ENCODE assay signal across 9 cellular contexts in genomic region chr3:59424268-59425010, GRCh38.
A peak's percentile ranks its signal among the peaks of the same experiment; 100 is the strongest.
DNase-seq lines count a peak whose midpoint lies in the region; ATAC-seq and TF ChIP-seq lines count a peak whose summit lies in the region.
"Had no signal": no experiment of that assay in that cellular context is flagged by ENCODE, and none has a peak within 500 bp of the region (broad histone marks: within the 10 kb centered on the region; RNA-seq: fewer than 3 reads in every experiment).

No MANE protein-coding gene starts in this region.

- H2BK12ac ChIP-seq in H9 (ENCODE audit: insufficient read length, low read depth, low read length) = no peak overlapping the region

- H3K27ac ChIP-seq in H9 (ENCODE audit: insufficient read length, low read depth, low read length) = no peak overlapping the region

- no peak overlapping the region for H4K91ac ChIP-seq in H9 (ENCODE audit: insufficient read length, low read depth, low read length)

- no peak overlapping the region for H3K4me3 ChIP-seq in adipocyte (ENCODE audit: low read length)

- no peak overlapping the region for H2BK5ac ChIP-seq in H9 (ENCODE audit: insufficient read length, low read length)

- H3K9me3 ChIP-seq in adipocyte (ENCODE audit: control insufficient read depth, low read length) (no peaks in the 10 kb centered on the region), H9 (ENCODE audit: control insufficient read depth, low read depth, low read length) (no peaks in the 10 kb centered on the region)

- no peak overlapping the region; the same call in 1 of the 2 replicates for H3K14ac ChIP-seq in H9 (ENCODE audit: insufficient read depth, low read length)

- no peak for TF ChIP-seq CTCF in type B pancreatic cell (conservative IDR thresholded peaks at IDR 0.05)
- no peak for TF ChIP-seq CTCF in H9 (conservative IDR thresholded peaks at IDR 0.05)

- no peaks in the 10 kb centered on the region for H3K79me2 ChIP-seq in H9 (ENCODE audit: insufficient read depth, low read length)

- H2AK5ac ChIP-seq in H9 (ENCODE audit: insufficient read length, low read length) = no peak overlapping the region

- no peak overlapping the region for H3K4ac ChIP-seq in H9 (ENCODE audit: low read depth, low read length)

- no peaks in the 10 kb centered on the region for H3K36me3 ChIP-seq in adipocyte (ENCODE audit: control insufficient read depth, insufficient read depth, low read length, severe bottlenecking)

- H3K9me3 Mint-ChIP-seq in type B pancreatic cell (no peaks in the 10 kb centered on the region), H9 (no peaks in the 10 kb centered on the region)

- H3K27me3 ChIP-seq in adipocyte (replicated peaks; ENCODE audit: control insufficient read depth, insufficient read depth, low read length) = peaks cover 5% of the 10 kb centered on the region
- no peaks in the 10 kb centered on the region for H3K27me3 ChIP-seq in H9 (ENCODE audit: insufficient read depth, low read length)

- ATAC-seq in HG03342 (IDR thresholded peaks at IDR 0.05; ENCODE audit: unreplicated experiment) = peak; percentile 61
- ATAC-seq in GM21447 (IDR thresholded peaks at IDR 0.05; ENCODE audit: unreplicated experiment) = no peak

- peak; percentile 53 for DNase-seq in EL
- DNase-seq in adipocyte (ENCODE audit: low read depth) = peak; percentile 80
- DNase-seq in myocyte (ENCODE audit: low read depth) = peak; percentile 61
- no peak for DNase-seq in NCI-H2227 treated with DMSO at 0.1 percent for 48 hours (lab: John Stamatoyannopoulos, UW)
- no peak for DNase-seq in type B pancreatic cell (ENCODE audit: extremely low spot score, unreplicated experiment)
- DNase-seq in H9 = no peak
- DNase-seq: head of caudate nucleus had no signal

- H3K9ac ChIP-seq in adipocyte (ENCODE audit: low read length) (no peak overlapping the region), H9 (ENCODE audit: extremely low read depth, insufficient read length, low read length) (no peak overlapping the region)

- no CpG with 5 or more reads among the region's 10 CpGs for WGBS in H9 (ENCODE audit: extremely low coverage, insufficient read length, low lambda C conversion rate)

- no peaks in the 10 kb centered on the region for H4K20me1 ChIP-seq in H9 (ENCODE audit: control insufficient read depth, insufficient read depth, insufficient read length)

- no peak overlapping the region for H3K18ac ChIP-seq in H9 (ENCODE audit: insufficient read length, low read depth, low read length)

- no peak overlapping the region for H2BK15ac ChIP-seq in H9 (ENCODE audit: low read depth, low read length)

- H4K8ac ChIP-seq in H9 (replicated peaks; ENCODE audit: insufficient read length, low read depth, low read length) = no peak overlapping the region

- H3K23ac ChIP-seq in H9 (ENCODE audit: insufficient read length, low read depth, low read length) = no peak overlapping the region

- H3K4me1 Mint-ChIP-seq in type B pancreatic cell (ENCODE audit: unreplicated experiment) (peaks cover 13% of the 10 kb centered on the region), H9 (no peaks in the 10 kb centered on the region)

- H4K5ac ChIP-seq in H9 (ENCODE audit: insufficient read length, low read depth, low read length) = no peak overlapping the region

- H3K56ac ChIP-seq in H9 (ENCODE audit: insufficient read length, low read depth, low read length) = no peak overlapping the region

- H3K4me1 ChIP-seq in adipocyte (ENCODE audit: control insufficient read depth, insufficient read depth, low read length) (peaks cover 17% of the 10 kb centered on the region), H9 (ENCODE audit: insufficient read depth, low read length) (no peaks in the 10 kb centered on the region)

- H3K27ac Mint-ChIP-seq in type B pancreatic cell = no peak overlapping the region
- H3K27ac Mint-ChIP-seq in H9 = no peak overlapping the region

- H3K23me2 ChIP-seq in H9 (ENCODE audit: insufficient read length, low read depth, low read length, poor library complexity, severe bottlenecking) = no peaks in the 10 kb centered on the region

- H3K4me3 Mint-ChIP-seq in type B pancreatic cell (no peak overlapping the region), H9 (no peak overlapping the region)

- H3T11ph ChIP-seq in H9 (ENCODE audit: low read length) = no peak overlapping the region

- H2BK120ac ChIP-seq in H9 (ENCODE audit: low read depth, low read length, poor library complexity, severe bottlenecking) = no peak overlapping the region

- H3K4me2 ChIP-seq in H9 (ENCODE audit: insufficient read depth, insufficient read length, low read length) = no peak overlapping the region

- H2BK20ac ChIP-seq in H9 (ENCODE audit: low read depth, low read length, poor library complexity, severe bottlenecking) = no peak overlapping the region

- H3K27me3 Mint-ChIP-seq in type B pancreatic cell = peaks cover 24% of the 10 kb centered on the region
- H3K27me3 Mint-ChIP-seq in H9 (ENCODE audit: low read depth) = peaks cover 39% of the 10 kb centered on the region

- H3K36me3 Mint-ChIP-seq in type B pancreatic cell = no peaks in the 10 kb centered on the region
- no peaks in the 10 kb centered on the region for H3K36me3 Mint-ChIP-seq in H9 (ENCODE audit: insufficient read depth in 1 of 3, low read depth in 3 of 3)

- no peak overlapping the region for H2AFZ ChIP-seq in H9 (ENCODE audit: low read length)

- H3K79me1 ChIP-seq in H9 (ENCODE audit: insufficient read depth, low read depth, low read length, poor library complexity, severe bottlenecking) = no peaks in the 10 kb centered on the region

Comparison
In these comparisons a context has a peak if more than half of its experiments do, and no peak if none do; other contexts are left out.
1. DNase-seq: peak in EL (single experiment), adipocyte (single experiment) and myocyte (single experiment); none in NCI-H2227 treated with DMSO at 0.1 percent for 48 hours (single experiment), type B pancreatic cell (single experiment) and H9 (single experiment).